ENCODE assay signal across 24 cellular contexts in the genomic region with DNA sequence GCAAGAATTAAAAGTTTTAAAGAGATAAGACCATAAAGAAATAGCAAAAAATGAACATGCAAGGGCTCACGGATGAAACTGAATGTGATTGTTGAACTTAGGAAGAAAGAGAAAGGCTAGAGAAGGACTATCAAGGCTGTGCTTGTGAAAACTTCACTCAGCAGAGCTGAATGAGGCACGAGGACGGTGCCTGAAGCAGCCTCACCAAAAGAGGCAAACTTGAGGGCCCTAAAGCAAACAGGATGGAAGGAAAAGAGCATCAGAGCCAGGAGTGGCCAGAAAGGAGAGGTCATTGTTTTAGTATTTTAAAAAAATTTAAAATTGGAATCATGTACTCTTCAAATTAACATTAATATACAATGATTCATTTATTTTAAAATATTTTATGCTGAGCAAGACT.
DNase-seq lines count a peak whose midpoint lies in the region; ATAC-seq and TF ChIP-seq lines count a peak whose summit lies in the region.
"Had no signal": no experiment of that assay in that cellular context is flagged by ENCODE, and none has a peak within 500 bp of the region (broad histone marks: within the 10 kb centered on the region; RNA-seq: fewer than 3 reads in every experiment).

No MANE protein-coding gene starts in this region.

- in situ Hi-C loops in SK-MEL-5 (cut with HindIII; ENCODE audit: low pct_unique_long_range_greater_than_20kb, low sequenced_read_pairs) (no loop called here), gastrocnemius medialis (cut with MboI; ENCODE audit: low sequenced_read_pairs in 4 of 4) (no loop called here)

- no peak overlapping the region for H3K27ac Mint-ChIP-seq in neural progenitor cell
- H3K27ac Mint-ChIP-seq: B cell; CD4-positive, alpha-beta T cell; CD8-positive, alpha-beta T cell had no signal

- peak; percentile 89 for DNase-seq in COLO829 (ENCODE audit: low spot score)
- DNase-seq in SK-MEL-5 (ENCODE audit: low read depth, low spot score) = peak; percentile 16
- DNase-seq in epidermal melanocyte (ENCODE audit: insufficient read length, low spot score) = peak; percentile 40
- DNase-seq in neural progenitor cell (ENCODE audit: low spot score) = no peak
- no peak for DNase-seq in gastrocnemius medialis
- DNase-seq in stimulated activated CD4-positive, alpha-beta T cell treated with anti-CD3 and anti-CD28 coated beads, Interleukin-2, amount 100 ng/mL, for 24 hours = no peak
- DNase-seq in ecto neural progenitor cell (ENCODE audit: low spot score) = no peak
- DNase-seq: AML-193; CD4-positive, alpha-beta T cell; CD8-positive, alpha-beta T cell; COR-L47; DMS 273 treated with DMSO at 0.1 percent for 48 hours; DMS153; DMS53; DMS79; DND-41; EL; GDM1 had no signal

- no peak for TF ChIP-seq POLR2A in gastrocnemius medialis (IDR thresholded peaks at IDR 0.05)

- H3F3A ChIP-seq in neural progenitor cell (ENCODE audit: low read depth) = no peaks in the 10 kb centered on the region

- H3K27me3 ChIP-seq in neural progenitor cell (no peaks in the 10 kb centered on the region), gastrocnemius medialis (no peaks in the 10 kb centered on the region)
- H3K27me3 ChIP-seq: BLaER1 treated with 17β-estradiol and CSF1 and Interleukin-3, amounts not matched to agents 10 nM and 100 nM had no signal

- H3K79me2 ChIP-seq in neural progenitor cell (ENCODE audit: low read depth) = no peaks in the 10 kb centered on the region

- TF ChIP-seq CTCF in neural progenitor cell (IDR thresholded peaks at IDR 0.05) (no peak), gastrocnemius medialis (IDR thresholded peaks at IDR 0.05 in 4 of 5, conservative IDR thresholded peaks at IDR 0.05 in 1 of 5) (no peak)

- H3K9ac ChIP-seq in neural progenitor cell = no peak overlapping the region
- H3K9ac ChIP-seq: BLaER1 treated with 17β-estradiol and CSF1 and Interleukin-3, amounts not matched to agents 10 nM and 100 nM had no signal

- no peaks in the 10 kb centered on the region for H3K4me1 Mint-ChIP-seq in neural progenitor cell
- H3K4me1 Mint-ChIP-seq: B cell had no signal

- no peaks in the 10 kb centered on the region for H3K9me3 ChIP-seq in neural progenitor cell (ENCODE audit: low read depth)
- no peaks in the 10 kb centered on the region for H3K9me3 ChIP-seq in gastrocnemius medialis
- H3K9me3 ChIP-seq: A549; BLaER1 treated with 17β-estradiol and CSF1 and Interleukin-3, amounts not matched to agents 10 nM and 100 nM had no signal

- no peaks in the 10 kb centered on the region for H3K27me3 Mint-ChIP-seq in neural progenitor cell (ENCODE audit: insufficient read depth, low read depth)
- H3K27me3 Mint-ChIP-seq: B cell; CD4-positive, alpha-beta T cell had no signal

- intact Hi-C loops in gastrocnemius medialis (cut with DNase I; ENCODE audit: low total_unique reads) = no loop called here

- H3K27ac ChIP-seq in neural progenitor cell = no peak overlapping the region
- no peak overlapping the region for H3K27ac ChIP-seq in gastrocnemius medialis
- H3K27ac ChIP-seq: 22Rv1; A549; BLaER1 treated with 17β-estradiol and CSF1 and Interleukin-3, amounts not matched to agents 10 nM and 100 nM; C4-2B had no signal

- H3K4me1 ChIP-seq in neural progenitor cell (peaks cover 11% of the 10 kb centered on the region), gastrocnemius medialis (no peaks in the 10 kb centered on the region)
- H3K4me1 ChIP-seq: A549; BLaER1 treated with 17β-estradiol and CSF1 and Interleukin-3, amounts not matched to agents 10 nM and 100 nM had no signal

- no peak overlapping the region for H3K4me2 ChIP-seq in neural progenitor cell
- H3K4me2 ChIP-seq: A549; BLaER1 treated with 17β-estradiol and CSF1 and Interleukin-3, amounts not matched to agents 10 nM and 100 nM had no signal

- ATAC-seq in gastrocnemius medialis = no peak
- ATAC-seq: A549; CD8-positive, alpha-beta T cell; GM12878 had no signal

- peak overlapping the region; percentile 57 for H2AFZ ChIP-seq in neural progenitor cell (replicated peaks)

- H3K36me3 ChIP-seq in neural progenitor cell (no peaks in the 10 kb centered on the region), gastrocnemius medialis (no peaks in the 10 kb centered on the region)
- H3K36me3 ChIP-seq: BLaER1 treated with 17β-estradiol and CSF1 and Interleukin-3, amounts not matched to agents 10 nM and 100 nM had no signal

- no peaks in the 10 kb centered on the region for H4K20me1 ChIP-seq in neural progenitor cell (ENCODE audit: low read depth)
- H4K20me1 ChIP-seq: BLaER1 treated with 17β-estradiol and CSF1 and Interleukin-3, amounts not matched to agents 10 nM and 100 nM had no signal

- H3K9me3 Mint-ChIP-seq in neural progenitor cell = peaks cover 2% of the 10 kb centered on the region
- H3K9me3 Mint-ChIP-seq: CD4-positive, alpha-beta T cell had no signal

- H3K4me3 ChIP-seq in neural progenitor cell (no peak overlapping the region), gastrocnemius medialis (no peak overlapping the region)
- H3K4me3 ChIP-seq: A549; BLaER1 treated with 17β-estradiol and CSF1 and Interleukin-3, amounts not matched to agents 10 nM and 100 nM; GM12878 had no signal

- H3K4me3 Mint-ChIP-seq in neural progenitor cell = no peak overlapping the region
- H3K4me3 Mint-ChIP-seq: B cell; CD4-positive, alpha-beta T cell; CD8-positive, alpha-beta T cell had no signal

- no peaks in the 10 kb centered on the region for H3K36me3 Mint-ChIP-seq in neural progenitor cell
- H3K36me3 Mint-ChIP-seq: CD8-positive, alpha-beta T cell had no signal

Comparison
In these comparisons a context has a peak if more than half of its experiments do, and no peak if none do; other contexts are left out.
1. DNase-seq: peak in COLO829 (single experiment), SK-MEL-5 (single experiment) and epidermal melanocyte (single experiment); none in neural progenitor cell (single experiment), gastrocnemius medialis (0 of 2), stimulated activated CD4-positive, alpha-beta T cell treated with anti-CD3 and anti-CD28 coated beads, Interleukin-2, amount 100 ng/mL, for 24 hours (0 of 2) and ecto neural progenitor cell (single experiment).